8 cellular contexts compared by ENCODE assay signal in genomic region chr2:225678792-225679191, GRCh38.
"Had no signal": no experiment of that assay in that cellular context is flagged by ENCODE, and none has a peak within 500 bp of the region (broad histone marks: within the 10 kb centered on the region; RNA-seq: fewer than 3 reads in every experiment).

No MANE protein-coding gene starts in this region.

- H3K4me2 ChIP-seq: KMS-11 had no signal

- H3K9me3 ChIP-seq: HAP-1 had no signal

- H3K9ac ChIP-seq: GM23248, KMS-11 had no signal

- H3K36me3 ChIP-seq: HAP-1 had no signal

- DNase-seq: GM23248, GOT3, H7, KBM-7 had no signal

- H3K4me3 ChIP-seq: GM23248, HAP-1 had no signal

- FAIRE-seq: HTR-8/SVneo had no signal

- H3K4me1 ChIP-seq: HAP-1 had no signal

- H2AFZ ChIP-seq: GM23248 had no signal

- ATAC-seq: HCT116 had no signal

- H3K27ac ChIP-seq: GM23248, KMS-11 had no signal
